In the genomic region with DNA sequence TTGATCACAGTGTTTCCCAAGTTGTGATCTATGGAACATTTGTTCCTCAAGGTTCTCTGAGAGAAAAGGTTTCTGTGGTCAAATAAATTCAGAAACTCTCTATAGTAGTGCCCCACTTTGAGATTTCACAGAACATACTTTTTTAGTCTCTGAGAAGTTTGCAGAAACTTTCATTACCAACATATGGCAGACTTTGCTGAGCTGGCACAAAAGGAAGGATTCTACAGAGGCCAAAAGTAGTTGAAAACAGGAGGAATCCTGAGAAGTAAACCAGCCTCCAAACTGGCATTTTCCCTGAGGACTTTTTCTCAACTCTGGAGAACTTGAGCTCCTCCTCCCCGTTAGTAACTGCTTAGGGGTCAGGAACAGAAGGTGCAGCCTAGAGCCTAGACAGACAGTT, we compare ENCODE assay signal across 29 cellular contexts.
"Had no signal": no experiment of that assay in that cellular context is flagged by ENCODE, and none has a peak within 500 bp of the region (broad histone marks: within the 10 kb centered on the region; RNA-seq: fewer than 3 reads in every experiment).

No MANE protein-coding gene starts in this region.

- FAIRE-seq: bronchial epithelial cell had no signal

- H3K36me3 ChIP-seq: ascending aorta, brain microvascular endothelial cell, esophagus muscularis mucosa, gastrocnemius medialis, heart right ventricle had no signal

- ATAC-seq: activated naive CD4-positive, alpha-beta T cell treated with anti-CD3 and anti-CD28 coated beads, Interleukin-2, amount 50 U/mL, for 72 hours; activated T-cell treated with anti-CD3 and anti-CD28 coated beads, Interleukin-2, amount 50 U/mL, for 72 hours; effector memory CD8-positive, alpha-beta T cell; foreskin keratinocyte; gastrocnemius medialis; heart right ventricle; WTC11 had no signal

- H3K4me3 ChIP-seq: ascending aorta, esophagus muscularis mucosa, gastrocnemius medialis, heart right ventricle had no signal

- H3K9me3 ChIP-seq: ascending aorta, esophagus muscularis mucosa, gastrocnemius medialis, heart right ventricle had no signal

- DNase-seq: activated CD4-positive, alpha-beta memory T cell treated with anti-CD3 and anti-CD28 coated beads, Interleukin-2, amount 10 ng/mL, durations not matched to agents 7 days and 5 days; activated CD4-positive, alpha-beta T cell treated with anti-CD3 and anti-CD28 coated beads for 1 hour; activated CD4-positive, alpha-beta T cell treated with anti-CD3 and anti-CD28 coated beads for 4 hours; activated CD4-positive, alpha-beta T cell treated with anti-CD3 and anti-CD28 coated beads, Interleukin-2, amount 10 ng/mL, durations not matched to agents 7 days and 5 days; activated CD4-positive, alpha-beta T cell treated with anti-CD3 and anti-CD28 coated beads, Interleukin-2, amount 50 U/mL, for 4 hours; activated CD8-positive, alpha-beta memory T cell treated with anti-CD3 and anti-CD28 coated beads, Interleukin-2, amount 50 U/mL, for 48 hours; activated gamma-delta T cell; activated naive CD4-positive, alpha-beta T cell; activated naive CD4-positive, alpha-beta T cell treated with anti-CD3 and anti-CD28 coated beads, Interleukin-2, amount 10 ng/mL, durations not matched to agents 7 days and 5 days; activated naive CD8-positive, alpha-beta T cell treated with anti-CD3 and anti-CD28 coated beads, Interleukin-2, amount 10 ng/mL, durations not matched to agents 7 days and 5 days; activated T-cell treated with anti-CD3 and anti-CD28 coated beads for 4 hours; activated T-cell treated with anti-CD3 and anti-CD28 coated beads, Interleukin-2, amount 50 U/mL, for 24 hours; activated T-cell treated with anti-CD3 and anti-CD28 coated beads, Interleukin-2, amount 50 U/mL, for 72 hours; brain microvascular endothelial cell; cortex of kidney; dermis blood vessel endothelial cell; effector CD4-positive, alpha-beta T cell; effector memory CD8-positive, alpha-beta T cell; erythroblast; foreskin keratinocyte; gastrocnemius medialis; heart right ventricle; T-helper 2 cell had no signal

- H3K27ac ChIP-seq: ascending aorta, brain microvascular endothelial cell, esophagus muscularis mucosa, foreskin keratinocyte, gastrocnemius medialis, heart right ventricle, VCaP had no signal

- H3K27me3 ChIP-seq: ascending aorta, brain microvascular endothelial cell, foreskin keratinocyte, gastrocnemius medialis had no signal

- H3K4me1 ChIP-seq: ascending aorta, esophagus muscularis mucosa, foreskin keratinocyte, gastrocnemius medialis, heart right ventricle had no signal
